26 cellular contexts compared by ENCODE assay signal in the genomic region with DNA sequence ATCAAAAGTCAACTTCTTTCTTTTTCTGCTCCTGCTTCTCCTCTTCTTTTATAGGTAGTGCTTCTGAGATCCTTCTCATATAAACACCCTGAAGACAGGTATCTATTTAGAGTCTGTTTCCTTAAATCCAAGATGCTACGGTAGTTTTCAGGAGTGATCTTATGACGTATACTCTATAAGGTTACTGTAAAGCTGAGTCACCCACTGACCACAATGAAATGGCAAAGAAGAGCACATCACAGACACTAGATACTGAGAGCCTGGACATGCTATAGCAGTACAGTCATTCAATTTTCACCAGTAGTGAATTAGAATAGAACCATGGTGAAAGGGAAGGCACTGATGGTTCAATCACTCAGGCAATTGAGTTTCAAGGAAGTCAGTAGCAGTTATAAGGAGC.
DNase-seq lines count a peak whose midpoint lies in the region; ATAC-seq, FAIRE-seq and TF ChIP-seq lines count a peak whose summit lies in the region.
"Had no signal": no experiment of that assay in that cellular context is flagged by ENCODE, and none has a peak within 500 bp of the region (broad histone marks: within the 10 kb centered on the region; RNA-seq: fewer than 3 reads in every experiment).

No MANE protein-coding gene starts in this region.

- POLR2A ChIA-PET in PC-3 (lab: Charles Lee; ENCODE audit: unreplicated experiment) = no interaction called here

- no peak overlapping the region for H2BK15ac ChIP-seq in mesenchymal stem cell (ENCODE audit: low read depth, poor library complexity, severe bottlenecking)

- no CpG with 5 or more reads among the region's 2 CpGs for WGBS in mesenchymal stem cell

- no peak for FAIRE-seq in bronchial epithelial cell (lab: Jason Lieb, UNC)

- peak; percentile 42; the same call in 1 of the 2 replicates for ATAC-seq in PC-3
- ATAC-seq in stimulated activated naive CD8-positive, alpha-beta T cell treated with anti-CD3 and anti-CD28 coated beads, Interleukin-15, amount 100 ng/mL, for 72 hours = no peak
- ATAC-seq: activated CD8-positive, alpha-beta T cell treated with anti-CD3 and anti-CD28 coated beads, Interleukin-2, amount 10 ng/mL, durations not matched to agents 7 days and 5 days; activated naive CD8-positive, alpha-beta T cell treated with anti-CD3 and anti-CD28 coated beads, Interleukin-2, amount 50 U/mL, for 24 hours; GM23338 had no signal

- no TSS peak for BruUV-seq in PC-3 (replicated peaks; lab: Mats Ljungman, UMichigan)

- intact Hi-C loops in PC-3 (cut with micrococcal nuclease) = no loop called here

- no peak overlapping the region for H3K14ac ChIP-seq in mesenchymal stem cell (ENCODE audit: low read length in 2 of 2)

- H3K27me3 ChIP-seq in PC-3 (ENCODE audit: low read length) = no peaks in the 10 kb centered on the region
- no peaks in the 10 kb centered on the region for H3K27me3 ChIP-seq in bronchial epithelial cell (ENCODE audit: control insufficient read depth, insufficient read depth, low read length)
- H3K27me3 ChIP-seq in mesenchymal stem cell (ENCODE audit: control insufficient read depth in 1 of 2, insufficient read depth in 1 of 2, low read length in 2 of 2) = no peaks in the 10 kb centered on the region
- H3K27me3 ChIP-seq: colonic mucosa, esophagus muscularis mucosa, upper lobe of left lung had no signal

- no peak overlapping the region for H2BK12ac ChIP-seq in mesenchymal stem cell (ENCODE audit: low read length in 2 of 2)

- no peaks in the 10 kb centered on the region for H3K79me1 ChIP-seq in mesenchymal stem cell (replicated peaks; ENCODE audit: low read length, poor library complexity, severe bottlenecking)

- H3K4ac ChIP-seq in mesenchymal stem cell (ENCODE audit: low read depth in 1 of 2, low read length in 2 of 2) = no peak overlapping the region

- H3K9me2 ChIP-seq in PC-3 (replicated peaks; ENCODE audit: low read length) = no peaks in the 10 kb centered on the region

- H3K27me3 Mint-ChIP-seq in stimulated activated naive CD8-positive, alpha-beta T cell treated with anti-CD3 and anti-CD28 coated beads, Interleukin-15, amount 100 ng/mL, for 72 hours = no peaks in the 10 kb centered on the region
- H3K27me3 Mint-ChIP-seq: activated naive CD8-positive, alpha-beta T cell treated with anti-CD3 and anti-CD28 coated beads, Interleukin-2, amount 50 U/mL, for 24 hours; B cell; progenitor cell of endocrine pancreas had no signal

- H3K23ac ChIP-seq in mesenchymal stem cell (ENCODE audit: low read length in 2 of 2) = no peak overlapping the region

- H4K91ac ChIP-seq in mesenchymal stem cell (ENCODE audit: low read length) = no peak overlapping the region

- no peak overlapping the region for H2BK120ac ChIP-seq in mesenchymal stem cell (ENCODE audit: low read depth, low read length)

- H2BK5ac ChIP-seq in mesenchymal stem cell (ENCODE audit: low read depth, low read length, poor library complexity, severe bottlenecking) = no peak overlapping the region

- no peak overlapping the region for H2AFZ ChIP-seq in PC-3 (ENCODE audit: low read length)
- no peak overlapping the region for H2AFZ ChIP-seq in mesenchymal stem cell (ENCODE audit: low read depth, low read length)
- H2AFZ ChIP-seq: GM23338 had no signal

- no peak overlapping the region for H3K4me2 ChIP-seq in PC-3 (ENCODE audit: low read length)
- no peak overlapping the region for H3K4me2 ChIP-seq in mesenchymal stem cell (ENCODE audit: low read length, poor library complexity, severe bottlenecking)
- H3K4me2 ChIP-seq: GM23338 had no signal

- no peaks in the 10 kb centered on the region for H3K36me3 ChIP-seq in PC-3 (ENCODE audit: low read depth, low read length)
- no peaks in the 10 kb centered on the region for H3K36me3 ChIP-seq in bronchial epithelial cell (ENCODE audit: control insufficient read depth, insufficient read depth, low read length)
- no peaks in the 10 kb centered on the region for H3K36me3 ChIP-seq in mesenchymal stem cell (ENCODE audit: control insufficient read depth in 1 of 2, insufficient read depth in 2 of 2, low read depth in 1 of 2, low read length in 2 of 2)
- H3K36me3 ChIP-seq: colonic mucosa, esophagus muscularis mucosa, upper lobe of left lung had no signal

- H3K27ac ChIP-seq in PC-3 (ENCODE audit: low read length) = 0 out of 2 replicates have a peak overlapping the region, but pooled peaks have one; percentile 18
- H3K27ac ChIP-seq in mesenchymal stem cell (ENCODE audit: low read length, poor library complexity, severe bottlenecking) = no peak overlapping the region
- H3K27ac ChIP-seq: colonic mucosa, esophagus muscularis mucosa, upper lobe of left lung had no signal

- H3K79me2 ChIP-seq in PC-3 (ENCODE audit: low read length) = no peaks in the 10 kb centered on the region

- no peak overlapping the region for H4K8ac ChIP-seq in mesenchymal stem cell (ENCODE audit: low read length)

- H2AK5ac ChIP-seq in mesenchymal stem cell (ENCODE audit: low read length, severe bottlenecking) = no peak overlapping the region

- H3K27ac Mint-ChIP-seq in stimulated activated naive CD8-positive, alpha-beta T cell treated with anti-CD3 and anti-CD28 coated beads, Interleukin-15, amount 100 ng/mL, for 72 hours = no peak overlapping the region
- H3K27ac Mint-ChIP-seq: activated CD8-positive, alpha-beta T cell treated with anti-CD3 and anti-CD28 coated beads, Interleukin-2, amount 10 ng/mL, durations not matched to agents 7 days and 5 days; activated naive CD8-positive, alpha-beta T cell treated with anti-CD3 and anti-CD28 coated beads, Interleukin-2, amount 50 U/mL, for 24 hours; B cell; GM23338; progenitor cell of endocrine pancreas had no signal

- H3K4me1 Mint-ChIP-seq in stimulated activated naive CD8-positive, alpha-beta T cell treated with anti-CD3 and anti-CD28 coated beads, Interleukin-15, amount 100 ng/mL, for 72 hours = no peaks in the 10 kb centered on the region
- H3K4me1 Mint-ChIP-seq: activated naive CD8-positive, alpha-beta T cell treated with anti-CD3 and anti-CD28 coated beads, Interleukin-2, amount 50 U/mL, for 24 hours; B cell had no signal

- no peak overlapping the region for H3K18ac ChIP-seq in mesenchymal stem cell (ENCODE audit: low read depth in 1 of 2, low read length in 2 of 2)

- H3F3A ChIP-seq in PC-3 (ENCODE audit: low read length, unreplicated experiment) = no peaks in the 10 kb centered on the region

- no peak overlapping the region for H3K4me3 Mint-ChIP-seq in stimulated activated naive CD8-positive, alpha-beta T cell treated with anti-CD3 and anti-CD28 coated beads, Interleukin-15, amount 100 ng/mL, for 72 hours
- H3K4me3 Mint-ChIP-seq: activated CD8-positive, alpha-beta T cell treated with anti-CD3 and anti-CD28 coated beads, Interleukin-2, amount 10 ng/mL, durations not matched to agents 7 days and 5 days; activated naive CD8-positive, alpha-beta T cell treated with anti-CD3 and anti-CD28 coated beads, Interleukin-2, amount 50 U/mL, for 24 hours; B cell; GM23338 had no signal

- no peak overlapping the region for H3K9ac ChIP-seq in PC-3 (ENCODE audit: low read length)
- H3K9ac ChIP-seq in mesenchymal stem cell (ENCODE audit: low read length) = no peak overlapping the region

- no peaks in the 10 kb centered on the region for H3K9me3 ChIP-seq in PC-3 (ENCODE audit: low read length)
- no peaks in the 10 kb centered on the region for H3K9me3 ChIP-seq in mesenchymal stem cell (ENCODE audit: control insufficient read depth, low read length)
- H3K9me3 ChIP-seq: colonic mucosa, esophagus muscularis mucosa, upper lobe of left lung had no signal

- DNase-seq in HCEC 1CT (peak; percentile 63), PC-3 (peak; percentile 56), bronchial epithelial cell (ENCODE audit: low read depth) (peak; percentile 10), mesenchymal stem cell (peak; percentile 72), ureter (ENCODE audit: low spot score) (no peak), hypothalamus (lab: John Stamatoyannopoulos, UW) (no peak), NCI-H524 (lab: John Stamatoyannopoulos, UW) (no peak)
- no peak for DNase-seq in stimulated activated naive CD8-positive, alpha-beta T cell treated with anti-CD3 and anti-CD28 coated beads, Interleukin-15, amount 100 ng/mL, for 72 hours
- DNase-seq: activated CD8-positive, alpha-beta T cell treated with anti-CD3 and anti-CD28 coated beads, Interleukin-2, amount 10 ng/mL, durations not matched to agents 7 days and 5 days; activated gamma-delta T cell; activated naive CD8-positive, alpha-beta T cell treated with anti-CD3 and anti-CD28 coated beads, Interleukin-2, amount 50 U/mL, for 24 hours; activated T-cell treated with anti-CD3 and anti-CD28 coated beads for 4 hours; colonic mucosa; effector memory CD4-positive, alpha-beta T cell; NCI-H1092; NCI-H187 treated with DMSO at 0.1 percent for 48 hours; NCI-H2227 treated with DMSO at 0.1 percent for 48 hours; NCI-H82; stimulated activated CD4-positive, alpha-beta T cell treated with anti-CD3 and anti-CD28 coated beads, Interleukin-1b, Interleukin-23, amount 100 ng/mL, for 48 hours; substantia nigra; T-helper 1 cell; upper lobe of left lung had no signal

- H3K4me3 ChIP-seq in PC-3 (ENCODE audit: low read length) (no peak overlapping the region), bronchial epithelial cell (ENCODE audit: low read depth, low read length) (no peak overlapping the region), mesenchymal stem cell (ENCODE audit: insufficient read depth in 1 of 2, low read depth in 1 of 2, low read length in 2 of 2) (no peak overlapping the region)
- H3K4me3 ChIP-seq: colonic mucosa, esophagus muscularis mucosa, GM23338, upper lobe of left lung had no signal

- CTCF ChIA-PET in PC-3 (lab: Charles Lee) = no interaction called here

- no peaks in the 10 kb centered on the region for H3K9me3 Mint-ChIP-seq in stimulated activated naive CD8-positive, alpha-beta T cell treated with anti-CD3 and anti-CD28 coated beads, Interleukin-15, amount 100 ng/mL, for 72 hours
- H3K9me3 Mint-ChIP-seq: activated naive CD8-positive, alpha-beta T cell treated with anti-CD3 and anti-CD28 coated beads, Interleukin-2, amount 50 U/mL, for 24 hours; GM23338 had no signal

- TF ChIP-seq CTCF in PC-3 (conservative IDR thresholded peaks at IDR 0.05; ENCODE audit: low read depth, low read length) (no peak), bronchial epithelial cell (IDR thresholded peaks at IDR 0.05; ENCODE audit: insufficient read depth, low read length, severe bottlenecking) (no peak)

- H3K4me1 ChIP-seq in PC-3 (ENCODE audit: insufficient read depth, low read length) (peaks cover 8% of the 10 kb centered on the region; the same call in 1 of the 2 replicates), mesenchymal stem cell (ENCODE audit: control insufficient read depth, insufficient read depth, low read depth, low read length) (no peaks in the 10 kb centered on the region)
- H3K4me1 ChIP-seq: colonic mucosa, esophagus muscularis mucosa, upper lobe of left lung had no signal

- H4K20me1 ChIP-seq in PC-3 (ENCODE audit: low read length) = no peaks in the 10 kb centered on the region

Comparison
In these comparisons a context has a peak if more than half of its experiments do, and no peak if none do; other contexts are left out.
1. DNase-seq: peak in HCEC 1CT (single experiment), PC-3 (single experiment), bronchial epithelial cell (single experiment) and mesenchymal stem cell (single experiment); none in stimulated activated naive CD8-positive, alpha-beta T cell treated with anti-CD3 and anti-CD28 coated beads, Interleukin-15, amount 100 ng/mL, for 72 hours (0 of 2), ureter (single experiment), hypothalamus (0 of 51) and NCI-H524 (0 of 2).